6 cellular contexts compared by ENCODE assay signal in the genomic region with DNA sequence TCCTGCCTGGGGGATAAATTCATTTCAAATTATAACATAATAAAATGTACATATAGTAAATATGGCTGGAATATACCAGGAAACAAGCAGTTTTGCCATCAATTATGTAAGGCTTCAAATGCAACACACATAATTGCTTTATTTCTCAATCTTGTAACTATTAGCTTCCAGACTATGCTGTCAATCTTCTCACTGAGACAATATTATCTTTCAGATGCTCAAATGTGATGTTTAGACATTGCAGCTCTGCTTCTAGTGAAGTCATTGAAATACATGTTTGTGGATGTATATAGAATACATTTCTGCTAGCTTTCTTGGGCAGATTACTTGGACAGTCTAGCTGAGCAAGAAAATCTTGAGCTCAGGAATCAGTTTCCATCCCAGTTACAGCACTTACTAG.
"Had no signal": no experiment of that assay in that cellular context is flagged by ENCODE, and none has a peak within 500 bp of the region (broad histone marks: within the 10 kb centered on the region; RNA-seq: fewer than 3 reads in every experiment).

No MANE protein-coding gene starts in this region.

- DNase-seq: IMR-90, KBM-7, KG1 had no signal

- H3K9ac ChIP-seq: KMS-11 had no signal

- H3K4me3 ChIP-seq: K562 had no signal

- H3K27ac ChIP-seq: HL-60, KMS-11 had no signal

- H3K4me2 ChIP-seq: KMS-11 had no signal
